ENCODE assay signal across 21 cellular contexts in the genomic region with DNA sequence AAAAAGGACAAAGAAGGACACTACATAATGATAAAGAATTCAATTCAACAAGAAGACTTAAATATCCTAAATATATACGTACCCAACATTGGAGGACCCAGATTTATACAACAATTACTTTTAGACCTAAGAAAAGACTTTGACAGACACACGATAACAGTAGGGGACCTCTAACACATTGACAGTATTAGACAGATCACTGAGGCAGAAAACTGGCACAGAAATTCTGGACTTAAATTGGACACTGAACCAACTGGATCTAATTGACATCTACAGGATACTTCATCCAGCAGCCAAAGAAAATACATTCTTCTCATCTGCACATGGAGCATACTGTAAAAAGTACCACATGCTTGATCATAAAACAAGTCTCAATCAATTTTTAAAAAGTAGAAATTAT.
"Had no signal": no experiment of that assay in that cellular context is flagged by ENCODE, and none has a peak within 500 bp of the region (broad histone marks: within the 10 kb centered on the region; RNA-seq: fewer than 3 reads in every experiment).

No MANE protein-coding gene starts in this region.

- ATAC-seq: effector memory CD8-positive, alpha-beta T cell; esophagus mucosa; gastrocnemius medialis; heart right ventricle; left cardiac atrium; left lung; left ventricle myocardium superior; lower lobe of right lung; mucosa of descending colon had no signal

- DNase-seq: colonic mucosa; cortex of kidney; effector CD8-positive, alpha-beta T cell; effector memory CD8-positive, alpha-beta T cell; endodermal cell; erythroblast; esophagus squamous epithelium; foreskin fibroblast; foreskin melanocyte; gastrocnemius medialis; glutamatergic neuron; head of caudate nucleus; heart right ventricle; hippocampal formation; left cardiac atrium; left ventricle myocardium superior; lower lobe of right lung; mesenchymal stem cell; mucosa of descending colon had no signal
